ENCODE assay signal across 27 cellular contexts in the genomic region with DNA sequence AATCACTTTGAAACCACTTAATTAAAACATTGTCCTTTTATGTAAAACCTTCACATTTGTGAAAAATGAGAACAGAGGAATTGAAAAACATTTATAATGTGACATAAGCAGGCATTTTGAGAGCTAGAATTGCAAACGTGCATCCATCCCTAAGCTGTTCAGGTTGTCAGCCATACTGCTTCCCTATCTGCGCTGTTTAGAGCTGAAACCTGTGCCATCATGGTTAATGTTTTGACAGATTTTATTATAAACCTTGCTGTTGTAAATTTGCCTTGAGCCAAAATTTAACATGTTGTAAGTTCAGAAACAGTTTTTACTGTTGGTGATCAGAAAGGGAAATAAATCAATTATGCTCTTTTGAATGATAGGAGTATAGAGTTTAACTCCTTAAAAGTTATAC. TPM values are rescaled to one million over a fixed set of nuclear protein-coding genes. Genes with fewer than 3 reads are reported as not detected.
"Had no signal": no experiment of that assay in that cellular context is flagged by ENCODE, and none has a peak within 500 bp of the region (broad histone marks: within the 10 kb centered on the region; RNA-seq: fewer than 3 reads in every experiment).

No MANE protein-coding gene starts in this region.

- H3K9me3 ChIP-seq: heart right ventricle, spleen, tibial artery, upper lobe of right lung, vagina had no signal

- H3K27ac Mint-ChIP-seq: naive thymus-derived CD4-positive, alpha-beta T cell; nephron progenitor cell; stimulated activated memory B cell treated with anti-CD40 and anti-IgM and Interleukin-4, amounts not matched to agents 10 μg/mL and 1 μg/mL and 100 μg/mL, for 72 hours; stimulated activated naive CD8-positive, alpha-beta T cell treated with anti-CD3 and anti-CD28 coated beads, Interleukin-15, Interleukin-2, amounts not matched to agents 100 ng/mL and 50 ng/mL, for 24 hours had no signal

- H3K4me3 ChIP-seq: dorsolateral prefrontal cortex, heart right ventricle, lung, spleen, tibial artery, upper lobe of right lung, vagina had no signal

- H3K36me3 Mint-ChIP-seq: naive thymus-derived CD4-positive, alpha-beta T cell; stimulated activated memory B cell treated with anti-CD40 and anti-IgM and Interleukin-4, amounts not matched to agents 10 μg/mL and 1 μg/mL and 100 μg/mL, for 72 hours had no signal

- H3K36me3 ChIP-seq: heart right ventricle, spleen, tibial artery, upper lobe of right lung, vagina had no signal

- H3K27ac ChIP-seq: dorsolateral prefrontal cortex, heart right ventricle, parathyroid adenoma, spleen, tibial artery, upper lobe of right lung, vagina had no signal

- ATAC-seq: esophagus mucosa; heart right ventricle; left cardiac atrium; left ventricle myocardium superior; naive thymus-derived CD4-positive, alpha-beta T cell; sciatic nerve; stimulated activated memory B cell treated with anti-CD40 and anti-IgM and Interleukin-4, amounts not matched to agents 10 μg/mL and 1 μg/mL and 100 μg/mL, for 72 hours; upper lobe of right lung had no signal

- H3K4me1 ChIP-seq: parathyroid adenoma, spleen, vagina had no signal

- H3K4me3 Mint-ChIP-seq: naive thymus-derived CD4-positive, alpha-beta T cell; nephron progenitor cell; stimulated activated memory B cell treated with anti-CD40 and anti-IgM and Interleukin-4, amounts not matched to agents 10 μg/mL and 1 μg/mL and 100 μg/mL, for 72 hours; stimulated activated naive CD8-positive, alpha-beta T cell treated with anti-CD3 and anti-CD28 coated beads, Interleukin-15, Interleukin-2, amounts not matched to agents 100 ng/mL and 50 ng/mL, for 24 hours had no signal

- H3K9me3 Mint-ChIP-seq: nephron progenitor cell; stimulated activated memory B cell treated with anti-CD40 and anti-IgM and Interleukin-4, amounts not matched to agents 10 μg/mL and 1 μg/mL and 100 μg/mL, for 72 hours; stimulated activated naive CD8-positive, alpha-beta T cell treated with anti-CD3 and anti-CD28 coated beads, Interleukin-15, Interleukin-2, amounts not matched to agents 100 ng/mL and 50 ng/mL, for 24 hours had no signal

- H3K27me3 ChIP-seq: heart right ventricle, spleen, tibial artery, upper lobe of right lung, vagina had no signal

- H3K27me3 Mint-ChIP-seq: stimulated activated memory B cell treated with anti-CD40 and anti-IgM and Interleukin-4, amounts not matched to agents 10 μg/mL and 1 μg/mL and 100 μg/mL, for 72 hours had no signal

- DNase-seq: cortex of kidney; dorsolateral prefrontal cortex; effector memory CD4-positive, alpha-beta T cell; heart right ventricle; kidney; left cardiac atrium; left ventricle myocardium superior; mesenchymal stem cell; naive thymus-derived CD4-positive, alpha-beta T cell; nephron progenitor cell; spleen; stimulated activated CD4-positive, alpha-beta T cell treated with anti-CD3 and anti-CD28 coated beads, Interleukin-15, amount 100 ng/mL, for 24 hours; stimulated activated CD4-positive, alpha-beta T cell treated with anti-CD3 and anti-CD28 coated beads, Interleukin-1b, Interleukin-23, amount 100 ng/mL, for 48 hours; stimulated activated CD4-positive, alpha-beta T cell treated with anti-CD3 and anti-CD28 coated beads, Interleukin-4, amount 100 ng/mL, for 24 hours; tibial artery; upper lobe of right lung had no signal

- H3K4me1 Mint-ChIP-seq: naive thymus-derived CD4-positive, alpha-beta T cell; stimulated activated memory B cell treated with anti-CD40 and anti-IgM and Interleukin-4, amounts not matched to agents 10 μg/mL and 1 μg/mL and 100 μg/mL, for 72 hours had no signal

RNA-seq across cellular contexts. Expression of a gene that starts 31.9 kb away (rescaled TPM):
- total RNA-seq: dorsolateral prefrontal cortex; frontal cortex; heart right ventricle; kidney; left cardiac atrium; left ventricle myocardium superior; naive thymus-derived CD4-positive, alpha-beta T cell; omental fat pad; skeletal muscle tissue; spleen; temporal lobe had no signal

RNA-seq across cellular contexts. Expression of a gene that starts 32.2 kb away (rescaled TPM):
- total RNA-seq: heart right ventricle; kidney; left cardiac atrium; left ventricle myocardium superior; naive thymus-derived CD4-positive, alpha-beta T cell; omental fat pad; sciatic nerve; spleen had no signal
